ENCODE assay signal across 9 cellular contexts in the genomic region with DNA sequence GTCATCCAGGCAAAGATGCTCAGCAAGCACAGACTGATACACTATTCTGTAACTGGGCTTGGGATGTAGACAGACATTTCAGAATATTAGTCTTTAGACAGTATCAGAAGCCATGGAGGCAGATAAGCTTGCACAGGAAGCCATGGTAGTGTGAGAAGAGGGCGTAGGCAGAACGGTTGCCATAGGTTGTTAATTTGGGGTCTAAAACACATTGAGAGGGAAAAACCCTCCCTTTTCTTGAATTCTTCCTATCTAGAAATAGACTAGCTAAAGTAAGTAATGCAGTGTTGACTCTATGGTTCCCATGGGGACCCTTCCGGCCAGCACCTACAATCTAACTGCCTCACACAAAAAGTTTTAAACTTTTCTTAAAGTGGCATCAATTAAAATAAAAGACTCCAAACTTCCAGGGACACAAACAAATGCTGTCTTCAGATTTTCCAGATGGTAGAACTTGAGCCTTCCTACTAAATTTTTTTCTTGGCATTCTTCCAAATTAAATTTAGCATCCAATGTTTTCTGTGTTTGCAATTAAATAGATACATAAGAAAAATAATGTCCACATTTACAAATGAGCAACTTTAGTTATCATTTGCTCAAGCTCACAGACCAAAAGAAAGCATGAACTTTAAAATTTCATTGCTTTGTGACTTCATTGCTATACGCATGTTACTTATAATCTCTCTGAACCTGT. TPM values are rescaled to one million over a fixed set of nuclear protein-coding genes. Genes with fewer than 3 reads are reported as not detected.
DNase-seq lines count a peak whose midpoint lies in the region; ATAC-seq and TF ChIP-seq lines count a peak whose summit lies in the region.
"Had no signal": no experiment of that assay in that cellular context is flagged by ENCODE, and none has a peak within 500 bp of the region (broad histone marks: within the 10 kb centered on the region; RNA-seq: fewer than 3 reads in every experiment).

No MANE protein-coding gene starts in this region.

- H3K27ac ChIP-seq in Karpas-422 (ENCODE audit: low read length) (peak overlapping the region; percentile 84), coronary artery (no peak overlapping the region)

- H2AFZ ChIP-seq in Karpas-422 (ENCODE audit: low read length) = no peak overlapping the region
- no peak overlapping the region for H2AFZ ChIP-seq in neuron (ENCODE audit: low read depth, low read length)

- peak overlapping the region; percentile 89 for H3K9ac ChIP-seq in Karpas-422 (ENCODE audit: low read length)

- no peaks in the 10 kb centered on the region for H3K9me2 ChIP-seq in Karpas-422 (replicated peaks; ENCODE audit: insufficient read depth, low read length)

- H4K20me1 ChIP-seq in Karpas-422 (ENCODE audit: insufficient read depth, low read depth, low read length) = no peaks in the 10 kb centered on the region

- ATAC-seq in sciatic nerve (no peak), GM19351 (IDR thresholded peaks at IDR 0.05; ENCODE audit: unreplicated experiment) (no peak)

- intact Hi-C loops in sciatic nerve (cut with DNase I) = no loop called here

- H3K4me3 ChIP-seq in GM06990 (replicated peaks; ENCODE audit: low read depth, low read length) (peak overlapping the region; percentile 91), Karpas-422 (ENCODE audit: low read length) (peak overlapping the region; percentile 76), coronary artery (peak overlapping the region; percentile 98), neuron (ENCODE audit: low read length) (peak overlapping the region; percentile 66)

- H3K4me2 ChIP-seq in Karpas-422 (ENCODE audit: low read depth, low read length, poor library complexity, severe bottlenecking) = peak overlapping the region; percentile 83

- no peaks in the 10 kb centered on the region; the same call in 1 of the 2 replicates for H3K36me3 ChIP-seq in GM06990 (ENCODE audit: control insufficient read depth, insufficient read depth, low read length)
- peaks cover 36% of the 10 kb centered on the region; the same call in 1 of the 2 replicates for H3K36me3 ChIP-seq in Karpas-422 (ENCODE audit: insufficient read depth, low read length)
- peaks cover 53% of the 10 kb centered on the region for H3K36me3 ChIP-seq in neuron (ENCODE audit: insufficient read depth, low read length)

- TF ChIP-seq CTCF in GM06990 (IDR thresholded peaks at IDR 0.05; ENCODE audit: insufficient read depth, low read length, poor library complexity, severe bottlenecking) (no peak), coronary artery (IDR thresholded peaks at IDR 0.05) (no peak)

- DNase-seq in GM06990 (ENCODE audit: extremely low read depth, insufficient read length) = peak; percentile 12
- peak; percentile 49 for DNase-seq in Karpas-422
- no peak for DNase-seq in coronary artery (ENCODE audit: low spot score)
- DNase-seq in SW480 (ENCODE audit: low spot score) = no peak
- no peak for DNase-seq in stimulated activated CD4-positive, alpha-beta T cell treated with anti-CD3 and anti-CD28 coated beads, Interleukin-4, amount 100 ng/mL, for 4 hours
- DNase-seq in sciatic nerve (ENCODE audit: low spot score) = no peak
- DNase-seq: stimulated activated CD4-positive, alpha-beta T cell treated with anti-CD3 and anti-CD28 coated beads, Interleukin-4, amount 100 ng/mL, for 1 hour had no signal

- no peaks in the 10 kb centered on the region for H3K9me3 ChIP-seq in Karpas-422 (ENCODE audit: low read length)
- H3K9me3 ChIP-seq in neuron (ENCODE audit: low read length) = no peaks in the 10 kb centered on the region

- H3K27me3 ChIP-seq in GM06990 (replicated peaks; ENCODE audit: control insufficient read depth, insufficient read depth, low read length) (no peaks in the 10 kb centered on the region), Karpas-422 (ENCODE audit: low read length) (no peaks in the 10 kb centered on the region), neuron (ENCODE audit: insufficient read depth, low read length) (no peaks in the 10 kb centered on the region)

- peaks cover 33% of the 10 kb centered on the region for H3K4me1 ChIP-seq in Karpas-422 (ENCODE audit: low read length)
- H3K4me1 ChIP-seq in neuron (ENCODE audit: insufficient read depth, low read length) = peaks cover 21% of the 10 kb centered on the region

- peaks cover 42% of the 10 kb centered on the region for H3K79me2 ChIP-seq in Karpas-422 (ENCODE audit: low read length)

RNA-seq across cellular contexts. Expression of a gene that starts 1.9 kb away (rescaled TPM):
- total RNA-seq in Karpas-422 (2014; rRNA removed; shearing (Covaris generic); ENCODE audit: low replicate concordance) = 90.5 and 117 TPM in 2 replicates
- total RNA-seq in sciatic nerve = 45.4 TPM

RNA-seq across cellular contexts. Expression of a gene that starts 2.1 kb away (rescaled TPM):
- total RNA-seq in Karpas-422 (2014; rRNA removed; shearing (Covaris generic); ENCODE audit: low replicate concordance) = 4.7 and 8.9 TPM in 2 replicates
- 7.2 TPM for total RNA-seq in sciatic nerve

RNA-seq across cellular contexts. Expression of a gene that starts 29.3 kb away (rescaled TPM):
- total RNA-seq in Karpas-422 (2014; rRNA removed; shearing (Covaris generic); ENCODE audit: low replicate concordance) = 6.2 and 23.1 TPM in 2 replicates
- 25.3 TPM for total RNA-seq in sciatic nerve

RNA-seq across cellular contexts. Expression of a gene that starts 31.1 kb away (rescaled TPM):
- 8.4 and 11.0 TPM in 2 replicates for total RNA-seq in Karpas-422 (2014; rRNA removed; shearing (Covaris generic); ENCODE audit: low replicate concordance)
- total RNA-seq in sciatic nerve = 34.1 TPM

Comparison
In these comparisons a context has a peak if more than half of its experiments do, and no peak if none do; other contexts are left out.
1. DNase-seq: peak in GM06990 (single experiment) and Karpas-422 (single experiment); none in coronary artery (single experiment), SW480 (single experiment), stimulated activated CD4-positive, alpha-beta T cell treated with anti-CD3 and anti-CD28 coated beads, Interleukin-4, amount 100 ng/mL, for 4 hours (0 of 2) and sciatic nerve (single experiment).
2. Peak in every context shown above with its lines, with median percentiles within 50 percentile points of each other: H3K4me3 ChIP-seq.